In the genomic region with DNA sequence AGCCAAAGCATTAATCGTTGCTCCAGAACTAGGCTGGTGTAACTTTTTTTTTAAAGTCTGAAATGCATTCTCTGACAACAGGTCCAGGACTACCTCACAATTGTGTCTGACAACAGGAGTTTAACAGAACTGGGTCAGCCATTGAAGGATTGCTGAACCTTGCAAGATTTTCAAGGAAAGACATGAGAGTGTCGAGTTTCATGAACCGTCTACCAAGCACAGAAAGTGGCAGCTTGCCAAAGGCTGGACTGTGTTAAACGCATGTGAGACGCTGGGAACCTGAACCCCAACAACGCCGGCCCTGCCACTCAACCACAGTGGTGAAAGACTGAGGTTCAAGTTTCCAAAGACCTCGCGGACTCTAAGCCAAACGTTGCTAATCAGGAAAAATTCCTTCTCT, we compare ENCODE assay signal across 8 cellular contexts.
A peak's percentile ranks its signal among the peaks of the same experiment; 100 is the strongest.
DNase-seq lines count a peak whose midpoint lies in the region; ATAC-seq and TF ChIP-seq lines count a peak whose summit lies in the region.

No MANE protein-coding gene starts in this region.

- no peak for TF ChIP-seq EP300 in tibial nerve (IDR thresholded peaks at IDR 0.05)
- TF ChIP-seq EP300 in suprapubic skin (IDR thresholded peaks at IDR 0.05) = no peak

- 23 to 31% methylated on average over 10 of the region's 10 CpGs for WGBS in tibial nerve, 2 donors
- 37% methylated on average over 10 of the region's 10 CpGs for WGBS in suprapubic skin

- DNase-seq in NCI-H345 (lab: John Stamatoyannopoulos, UW) (peak; percentile 48), NCI-H345 treated with DMSO at 0.1 percent for 48 hours (lab: John Stamatoyannopoulos, UW; ENCODE audit: unreplicated experiment) (no peak), ascending aorta (ENCODE audit: low spot score in 2 of 2) (no peak), kidney glomerular epithelial cell (lab: John Stamatoyannopoulos, UW) (peak; percentile 21), tibial nerve (ENCODE audit: low spot score in 2 of 2) (peak; percentile 42 to 46), suprapubic skin (ENCODE audit: low spot score in 2 of 2) (no peak), coronary artery (ENCODE audit: low spot score) (no peak)

- ATAC-seq in HG03460 (IDR thresholded peaks at IDR 0.05; ENCODE audit: unreplicated experiment) = no peak

- H3K4me3 ChIP-seq in ascending aorta (no peak overlapping the region), tibial nerve (no peak overlapping the region), suprapubic skin (no peak overlapping the region), coronary artery (no peak overlapping the region)

- H3K27me3 ChIP-seq in ascending aorta (no peaks in the 10 kb centered on the region), tibial nerve (no peaks in the 10 kb centered on the region), suprapubic skin (no peaks in the 10 kb centered on the region)

- H3K4me1 ChIP-seq in ascending aorta = peaks cover 15 to 56% of the 10 kb centered on the region in 2 donors
- peaks cover 0 to 59% (median 24%) of the 10 kb centered on the region in 4 donors for H3K4me1 ChIP-seq in tibial nerve
- H3K4me1 ChIP-seq in suprapubic skin = peaks cover 25% of the 10 kb centered on the region

- peak overlapping the region; percentile 3 to 26 for H3K27ac ChIP-seq in ascending aorta
- H3K27ac ChIP-seq in tibial nerve = peak overlapping the region in 3 of 4 donors; percentile 4 to 89 (median 87)
- no peak overlapping the region for H3K27ac ChIP-seq in suprapubic skin
- H3K27ac ChIP-seq in coronary artery = peak overlapping the region in 1 of 2 donors; percentile 9

- intact Hi-C loops in ascending aorta (cut with DNase I) = no loop called here

- H3K9me3 ChIP-seq in ascending aorta (no peaks in the 10 kb centered on the region), tibial nerve (no peaks in the 10 kb centered on the region), suprapubic skin (no peaks in the 10 kb centered on the region)

- H3K36me3 ChIP-seq in ascending aorta (no peaks in the 10 kb centered on the region), tibial nerve (no peaks in the 10 kb centered on the region), suprapubic skin (no peaks in the 10 kb centered on the region)

- TF ChIP-seq POLR2A in tibial nerve (IDR thresholded peaks at IDR 0.05) (no peak), suprapubic skin (IDR thresholded peaks at IDR 0.05) (no peak)

- TF ChIP-seq CTCF in ascending aorta (IDR thresholded peaks at IDR 0.05) = no peak
- TF ChIP-seq CTCF in tibial nerve (IDR thresholded peaks at IDR 0.05) = no peak
- TF ChIP-seq CTCF in suprapubic skin (IDR thresholded peaks at IDR 0.05) = no peak
- no peak for TF ChIP-seq CTCF in coronary artery (IDR thresholded peaks at IDR 0.05)

Comparison
In these comparisons a context has a peak if more than half of its experiments do, and no peak if none do; other contexts are left out.
1. DNase-seq: peak in NCI-H345 (single experiment), kidney glomerular epithelial cell (single experiment) and tibial nerve (2 of 2); none in NCI-H345 treated with DMSO at 0.1 percent for 48 hours (single experiment), ascending aorta (0 of 2), suprapubic skin (0 of 2) and coronary artery (single experiment).